In genomic region chr10:15469066-15469465, GRCh38 we compare ENCODE assay signal across 33 cellular contexts.
"Had no signal": no experiment of that assay in that cellular context is flagged by ENCODE, and none has a peak within 500 bp of the region (broad histone marks: within the 10 kb centered on the region; RNA-seq: fewer than 3 reads in every experiment).

No MANE protein-coding gene starts in this region.

- FAIRE-seq: TTC549 had no signal

- H3K36me3 Mint-ChIP-seq: brain had no signal

- DNase-seq: activated CD4-positive, alpha-beta T cell treated with anti-CD3 and anti-CD28 coated beads, Interleukin-2, amount 10 ng/mL, durations not matched to agents 24 days and 14 days; activated CD4-positive, alpha-beta T cell treated with anti-CD3 and anti-CD28 coated beads, Interleukin-2, amount 50 U/mL, for 4 hours; activated CD8-positive, alpha-beta T cell treated with anti-CD3 and anti-CD28 coated beads for 36 hours; activated gamma-delta T cell treated with Interleukin-2 at 50 U/mL for 16 hours; activated naive CD4-positive, alpha-beta T cell treated with anti-CD3 and anti-CD28 coated beads for 36 hours; activated T-cell treated with anti-CD3 and anti-CD28 coated beads for 4 hours; activated T-cell treated with anti-CD3 and anti-CD28 coated beads, Interleukin-2, amount 50 U/mL, for 4 hours; amniotic stem cell; caudate nucleus; cerebellar nuclear complex; Kasumi-1; KG1; MG63; NCI-H1048; NCI-H1105 treated with DMSO at 0.1 percent for 48 hours; NCI-H1436; NCI-H1694; NCI-H1930; NCI-H2081 treated with DMSO at 0.1 percent for 48 hours; NCI-H226; NCI-H446 treated with DMSO at 0.1 percent for 48 hours; NCI-H524 treated with DMSO at 0.1 percent for 48 hours; RPMI8226; SHP77 treated with DMSO at 0.1 percent for 48 hours; SK-N-SH had no signal

- H3K9ac ChIP-seq: SK-N-SH had no signal

- H3K4me3 Mint-ChIP-seq: activated CD4-positive, alpha-beta T cell treated with anti-CD3 and anti-CD28 coated beads, Interleukin-2, amount 10 ng/mL, durations not matched to agents 24 days and 14 days; activated CD8-positive, alpha-beta T cell treated with anti-CD3 and anti-CD28 coated beads for 36 hours; activated naive CD4-positive, alpha-beta T cell treated with anti-CD3 and anti-CD28 coated beads for 36 hours; activated T-cell treated with anti-CD3 and anti-CD28 coated beads, Interleukin-2, amount 50 U/mL, for 4 hours; activated T-helper 1 cell treated with anti-CD3 and anti-CD28 coated beads, Interleukin-12 subunit alpha, Interleukin-12 subunit beta, Interleukin-2, Interleukin-4 antibody, amounts not matched to agents 30 ng/mL and 10 ng/mL and 1 ng/mL, durations not matched to agents 14 hours and 24 hours and 36 hours; brain; T-helper 1 cell treated with Interleukin-12 subunit alpha and Interleukin-12 subunit beta and Interleukin-4 antibody, amounts not matched to agents 30 μg/mL and 1 μg/mL, for 36 hours; T-helper 2 cell treated with Interferon-gamma antibody and Interleukin-4, amounts not matched to agents 5 μg/mL and 100 μg/mL, for 36 hours had no signal

- H3K9me2 ChIP-seq: SK-N-SH had no signal

- H3K27ac Mint-ChIP-seq: activated CD4-positive, alpha-beta T cell treated with anti-CD3 and anti-CD28 coated beads, Interleukin-2, amount 10 ng/mL, durations not matched to agents 24 days and 14 days; activated CD8-positive, alpha-beta T cell treated with anti-CD3 and anti-CD28 coated beads for 36 hours; activated naive CD4-positive, alpha-beta T cell treated with anti-CD3 and anti-CD28 coated beads for 36 hours; activated naive CD4-positive, alpha-beta T cell treated with anti-CD3 and anti-CD28 coated beads, Interleukin-2, amount 50 U/mL, for 72 hours; activated T-helper 1 cell treated with anti-CD3 and anti-CD28 coated beads, Interleukin-12 subunit alpha, Interleukin-12 subunit beta, Interleukin-2, Interleukin-4 antibody, amounts not matched to agents 30 ng/mL and 10 ng/mL and 1 ng/mL, durations not matched to agents 14 hours and 24 hours and 36 hours; brain; T-helper 1 cell treated with Interleukin-12 subunit alpha and Interleukin-12 subunit beta and Interleukin-4 antibody, amounts not matched to agents 30 μg/mL and 1 μg/mL, for 36 hours; T-helper 2 cell treated with Interferon-gamma antibody and Interleukin-4, amounts not matched to agents 5 μg/mL and 100 μg/mL, for 36 hours had no signal

- H3K4me2 ChIP-seq: SK-N-SH had no signal

- H3K9me3 Mint-ChIP-seq: activated CD4-positive, alpha-beta T cell treated with anti-CD3 and anti-CD28 coated beads, Interleukin-2, amount 10 ng/mL, durations not matched to agents 24 days and 14 days; activated CD8-positive, alpha-beta T cell treated with anti-CD3 and anti-CD28 coated beads for 36 hours; activated naive CD4-positive, alpha-beta T cell treated with anti-CD3 and anti-CD28 coated beads for 36 hours; activated T-cell treated with anti-CD3 and anti-CD28 coated beads, Interleukin-2, amount 50 U/mL, for 4 hours; activated T-helper 1 cell treated with anti-CD3 and anti-CD28 coated beads, Interleukin-12 subunit alpha, Interleukin-12 subunit beta, Interleukin-2, Interleukin-4 antibody, amounts not matched to agents 30 ng/mL and 10 ng/mL and 1 ng/mL, durations not matched to agents 14 hours and 24 hours and 36 hours; T-helper 1 cell treated with Interleukin-12 subunit alpha and Interleukin-12 subunit beta and Interleukin-4 antibody, amounts not matched to agents 30 μg/mL and 1 μg/mL, for 36 hours; T-helper 2 cell treated with Interferon-gamma antibody and Interleukin-4, amounts not matched to agents 5 μg/mL and 100 μg/mL, for 36 hours had no signal

- H3K36me3 ChIP-seq: ascending aorta, MG63, SJSA1 had no signal

- H3K9me3 ChIP-seq: ascending aorta, MG63, SJSA1, SK-N-SH had no signal

- H3K27ac ChIP-seq: ascending aorta, SJSA1 had no signal

- H3K4me1 Mint-ChIP-seq: activated CD4-positive, alpha-beta T cell treated with anti-CD3 and anti-CD28 coated beads, Interleukin-2, amount 10 ng/mL, durations not matched to agents 24 days and 14 days had no signal

- H3K27me3 Mint-ChIP-seq: brain had no signal

- H3K27me3 ChIP-seq: ascending aorta, MG63, SJSA1 had no signal

- H3K4me3 ChIP-seq: ascending aorta, MG63, SJSA1 had no signal
